ENCODE assay signal across 1 cellular context in genomic region chr2:207722773-207723424, GRCh38.
TF ChIP-seq lines count a peak whose summit lies in the region.

No MANE protein-coding gene starts in this region.

TF ChIP-seq in HepG2, 621 proteins besides CTCF, POLR2A, EP300 and RAD21:
- TF ChIP-seq MAFF (IDR thresholded peaks at IDR 0.05; ENCODE audit: low read depth, low read length) (0 out of 2 replicates have a peak, but pooled peaks have one; percentile 3), ZNF563 (CRISPR knock-in tag; IDR thresholded peaks at IDR 0.05) (no peak)
